ENCODE assay signal across 14 cellular contexts in genomic region chr10:114245128-114245791, GRCh38. TPM values are rescaled to one million over a fixed set of nuclear protein-coding genes. Genes with fewer than 3 reads are reported as not detected.
DNase-seq lines count a peak whose midpoint lies in the region; ATAC-seq and TF ChIP-seq lines count a peak whose summit lies in the region.
"Had no signal": no experiment of that assay in that cellular context is flagged by ENCODE, and none has a peak within 500 bp of the region (broad histone marks: within the 10 kb centered on the region; RNA-seq: fewer than 3 reads in every experiment).

No MANE protein-coding gene starts in this region.

- no peak overlapping the region for H2AFZ ChIP-seq in hepatocyte

- H3K4me3 ChIP-seq in hepatocyte (no peak overlapping the region), prostate gland (no peak overlapping the region), ascending aorta (no peak overlapping the region)

- no peak overlapping the region for H3K4me3 Mint-ChIP-seq in effector memory CD8-positive, alpha-beta T cell
- H3K4me3 Mint-ChIP-seq: activated CD8-positive, alpha-beta T cell treated with anti-CD3 and anti-CD28 coated beads, Interleukin-2, amount 10 ng/mL, durations not matched to agents 7 days and 5 days; naive thymus-derived CD8-positive, alpha-beta T cell had no signal

- peak; percentile 16 for DNase-seq in EH (ENCODE audit: low read depth)
- DNase-seq in RWPE1 (ENCODE audit: low spot score) = peak; percentile 98
- peak; percentile 28 for DNase-seq in hepatocyte (ENCODE audit: low spot score)
- peak; percentile 72 for DNase-seq in prostate gland (ENCODE audit: low spot score)
- DNase-seq in activated CD4-positive, alpha-beta T cell treated with anti-CD3 and anti-CD28 coated beads, Interleukin-2, amount 50 U/mL, for 48 hours = no peak
- no peak for DNase-seq in GM19238 (ENCODE audit: insufficient read length, low spot score)
- DNase-seq in ascending aorta (ENCODE audit: low spot score in 2 of 2) = no peak
- DNase-seq in effector memory CD8-positive, alpha-beta T cell = no peak
- DNase-seq: activated CD8-positive, alpha-beta T cell treated with anti-CD3 and anti-CD28 coated beads, Interleukin-2, amount 10 ng/mL, durations not matched to agents 7 days and 5 days; erythroblast; naive thymus-derived CD8-positive, alpha-beta T cell; NCI-H1092 treated with DMSO at 0.1 percent for 48 hours; stimulated activated CD8-positive, alpha-beta memory T cell treated with anti-CD3 and anti-CD28 coated beads, Interleukin-4, amount 100 ng/mL, for 48 hours; WERI-Rb-1 had no signal

- H3K9me3 ChIP-seq in hepatocyte (ENCODE audit: low read depth) (no peaks in the 10 kb centered on the region), prostate gland (no peaks in the 10 kb centered on the region), ascending aorta (no peaks in the 10 kb centered on the region)

- no peaks in the 10 kb centered on the region for H3K36me3 ChIP-seq in hepatocyte (replicated peaks; ENCODE audit: insufficient read depth, low read depth)
- H3K36me3 ChIP-seq in prostate gland = no peaks in the 10 kb centered on the region
- H3K36me3 ChIP-seq in ascending aorta = no peaks in the 10 kb centered on the region
- H3K36me3 ChIP-seq: WERI-Rb-1 had no signal

- no peaks in the 10 kb centered on the region for H3K79me2 ChIP-seq in hepatocyte

- peaks cover 53 to 71% of the 10 kb centered on the region in 2 donors for H3K27me3 Mint-ChIP-seq in effector memory CD8-positive, alpha-beta T cell

- no peak overlapping the region for H3K27ac Mint-ChIP-seq in effector memory CD8-positive, alpha-beta T cell
- H3K27ac Mint-ChIP-seq: activated CD8-positive, alpha-beta T cell treated with anti-CD3 and anti-CD28 coated beads, Interleukin-2, amount 10 ng/mL, durations not matched to agents 7 days and 5 days; naive thymus-derived CD8-positive, alpha-beta T cell had no signal

- no peaks in the 10 kb centered on the region for H3K9me2 ChIP-seq in hepatocyte (replicated peaks; ENCODE audit: insufficient read depth)

- TF ChIP-seq POLR2A in prostate gland (IDR thresholded peaks at IDR 0.05) = no peak

- H3K4me1 Mint-ChIP-seq in effector memory CD8-positive, alpha-beta T cell (ENCODE audit: low read depth in 2 of 2) = peaks cover 0 to 4% of the 10 kb centered on the region in 2 donors
- H3K4me1 Mint-ChIP-seq: naive thymus-derived CD8-positive, alpha-beta T cell had no signal

- H3K4me1 ChIP-seq in hepatocyte (ENCODE audit: insufficient read depth) (peaks cover 14% of the 10 kb centered on the region), prostate gland (replicated peaks) (no peaks in the 10 kb centered on the region), ascending aorta (no peaks in the 10 kb centered on the region)

- CTCF ChIA-PET in RWPE1 (lab: Yijun Ruan, JAX) = interaction anchor here (0.5 to 1.1 kb wide), 6 partner anchors 10 to 265 kb away, joined by 3 to 5 read pairs (median 3); no protein-coding TSS in a partner anchor

- no peak for TF ChIP-seq CTCF in RWPE1 (conservative IDR thresholded peaks at IDR 0.05; ENCODE audit: low read depth)
- no peak for TF ChIP-seq CTCF in hepatocyte (IDR thresholded peaks at IDR 0.05; ENCODE audit: poor library complexity)
- no peak for TF ChIP-seq CTCF in prostate gland (IDR thresholded peaks at IDR 0.05)
- no peak for TF ChIP-seq CTCF in ascending aorta (IDR thresholded peaks at IDR 0.05)

- POLR2A ChIA-PET in RWPE1 (lab: Yijun Ruan, JAX; ENCODE audit: low non-redundant PET) = no interaction called here

- no peaks in the 10 kb centered on the region for H3K36me3 Mint-ChIP-seq in effector memory CD8-positive, alpha-beta T cell (ENCODE audit: insufficient read depth)
- H3K36me3 Mint-ChIP-seq: naive thymus-derived CD8-positive, alpha-beta T cell had no signal

- ATAC-seq in effector memory CD8-positive, alpha-beta T cell (replicated peaks) = no peak
- ATAC-seq: activated CD8-positive, alpha-beta T cell treated with anti-CD3 and anti-CD28 coated beads, Interleukin-2, amount 10 ng/mL, durations not matched to agents 7 days and 5 days; naive thymus-derived CD8-positive, alpha-beta T cell had no signal

- H3K27ac ChIP-seq in RWPE1 (peak overlapping the region; percentile 96), hepatocyte (peak overlapping the region; percentile 73), prostate gland (peak overlapping the region; percentile 10 to 11), ascending aorta (no peak overlapping the region)
- H3K27ac ChIP-seq: WERI-Rb-1 had no signal

- H3K27me3 ChIP-seq in hepatocyte (peaks cover 10% of the 10 kb centered on the region), prostate gland (replicated peaks; ENCODE audit: insufficient read depth) (no peaks in the 10 kb centered on the region), ascending aorta (no peaks in the 10 kb centered on the region)

- intact Hi-C loops in prostate gland (cut with DNase I) (no loop called here), ascending aorta (cut with DNase I) (no loop called here)

- H3K4me2 ChIP-seq in hepatocyte = peak overlapping the region; percentile 68

- H4K20me1 ChIP-seq in hepatocyte (ENCODE audit: insufficient read depth, poor library complexity, severe bottlenecking) = no peaks in the 10 kb centered on the region

- no peaks in the 10 kb centered on the region for H3K9me3 Mint-ChIP-seq in effector memory CD8-positive, alpha-beta T cell
- H3K9me3 Mint-ChIP-seq: naive thymus-derived CD8-positive, alpha-beta T cell had no signal

- WGBS in hepatocyte (ENCODE audit: low lambda C conversion rate, missing lambda C conversion rate) = 59% methylated on average over 9 of the region's 9 CpGs
- 27% methylated on average over 9 of the region's 9 CpGs for WGBS in prostate gland

RNA-seq across cellular contexts. Expression of gene VWA2, which starts 6.2 kb away (rescaled TPM):
- total RNA-seq in hepatocyte = 10.8 and 12.3 TPM in 2 replicates
- polyA plus RNA-seq in hepatocyte = 2.2 and 6.3 TPM in 2 replicates
- total RNA-seq in prostate gland = 10 to 100 TPM; 14.6 to 24.2 TPM
- not detected for total RNA-seq in ascending aorta
- total RNA-seq: activated CD8-positive, alpha-beta T cell treated with anti-CD3 and anti-CD28 coated beads, Interleukin-2, amount 10 ng/mL, durations not matched to agents 7 days and 5 days; naive thymus-derived CD8-positive, alpha-beta T cell had no signal
- polyA plus RNA-seq: naive thymus-derived CD8-positive, alpha-beta T cell had no signal

Comparison
In these comparisons a context has a peak if more than half of its experiments do, and no peak if none do; other contexts are left out.
1. DNase-seq: peak in EH (single experiment), RWPE1 (single experiment), hepatocyte (single experiment) and prostate gland (single experiment); none in activated CD4-positive, alpha-beta T cell treated with anti-CD3 and anti-CD28 coated beads, Interleukin-2, amount 50 U/mL, for 48 hours (0 of 2), GM19238 (single experiment), ascending aorta (0 of 2) and effector memory CD8-positive, alpha-beta T cell (0 of 3).
2. H3K27ac ChIP-seq: peak in RWPE1 (single experiment), hepatocyte (single experiment) and prostate gland (2 of 2); none in ascending aorta (0 of 2).
3. RNA of gene VWA2, which starts 6.2 kb away (total RNA-seq): 14.6 to 24.2 TPM in prostate gland and 10.8 to 12.3 TPM in hepatocyte; not detected in ascending aorta (single experiment); every median in the first group is over 10 times any median in the second.